ENCODE assay signal across 22 cellular contexts in genomic region chr6:170042596-170043118, GRCh38.
DNase-seq lines count a peak whose midpoint lies in the region; ATAC-seq and TF ChIP-seq lines count a peak whose summit lies in the region.
"Had no signal": no experiment of that assay in that cellular context is flagged by ENCODE, and none has a peak within 500 bp of the region (broad histone marks: within the 10 kb centered on the region; RNA-seq: fewer than 3 reads in every experiment).

No MANE protein-coding gene starts in this region.

- H3K36me3 Mint-ChIP-seq in activated naive CD8-positive, alpha-beta T cell treated with anti-CD3 and anti-CD28 coated beads, Interleukin-2, amount 10 ng/mL, durations not matched to agents 7 days and 5 days, result no peaks in the 10 kb centered on the region
- no peaks in the 10 kb centered on the region for H3K36me3 Mint-ChIP-seq in activated naive CD8-positive, alpha-beta T cell treated with anti-CD3 and anti-CD28 coated beads, Interleukin-2, amount 50 U/mL, for 24 hours (ENCODE audit: low read depth)
- H3K36me3 Mint-ChIP-seq in glutamatergic neuron (ENCODE audit: unreplicated experiment), result peaks cover 5% of the 10 kb centered on the region
- H3K36me3 Mint-ChIP-seq in mesothelial cell of epicardium, result no peaks in the 10 kb centered on the region

- H3K9me3 ChIP-seq in aorta (ENCODE audit: control insufficient read depth, low read length), result no peaks in the 10 kb centered on the region
- H3K9me3 ChIP-seq: BLaER1, Caco-2, SJCRH30 had no signal

- POLR2A ChIA-PET in activated naive CD8-positive, alpha-beta T cell treated with anti-CD3 and anti-CD28 coated beads, Interleukin-2, amount 10 ng/mL, durations not matched to agents 7 days and 5 days (lab: Charles Lee), result no interaction called here

- H3K27me3 ChIP-seq in aorta (ENCODE audit: control insufficient read depth in 1 of 2, insufficient read depth in 2 of 2, low read length in 1 of 2) (no peaks in the 10 kb centered on the region), H7 (ENCODE audit: control insufficient read depth, insufficient read depth, low read length) (no peaks in the 10 kb centered on the region)
- H3K27me3 ChIP-seq: BLaER1, SJCRH30 had no signal

- no peaks in the 10 kb centered on the region for H3K9me3 Mint-ChIP-seq in activated naive CD8-positive, alpha-beta T cell treated with anti-CD3 and anti-CD28 coated beads, Interleukin-2, amount 10 ng/mL, durations not matched to agents 7 days and 5 days
- H3K9me3 Mint-ChIP-seq in activated naive CD8-positive, alpha-beta T cell treated with anti-CD3 and anti-CD28 coated beads, Interleukin-2, amount 50 U/mL, for 24 hours, result no peaks in the 10 kb centered on the region
- H3K9me3 Mint-ChIP-seq in glutamatergic neuron (ENCODE audit: unreplicated experiment) (no peaks in the 10 kb centered on the region), mesothelial cell of epicardium (no peaks in the 10 kb centered on the region)
- H3K9me3 Mint-ChIP-seq: CD4-positive, alpha-beta T cell had no signal

- H3K27ac ChIP-seq in aorta (ENCODE audit: low read depth in 1 of 2, low read length in 2 of 2), result no peak overlapping the region
- H3K27ac ChIP-seq: 22Rv1, BLaER1, RWPE1, SJCRH30 had no signal

- H3K4me3 ChIP-seq in aorta (ENCODE audit: low read length in 2 of 2) (no peak overlapping the region), H7 (ENCODE audit: insufficient read depth, low read depth, low read length) (no peak overlapping the region)
- H3K4me3 ChIP-seq: BLaER1, SJCRH30 had no signal

- TF ChIP-seq CTCF in glutamatergic neuron (IDR thresholded peaks at IDR 0.05; ENCODE audit: partially characterized antibody, unreplicated experiment) (no peak), mesothelial cell of epicardium (IDR thresholded peaks at IDR 0.05; ENCODE audit: unreplicated experiment) (no peak)

- H3K4me1 Mint-ChIP-seq in activated naive CD8-positive, alpha-beta T cell treated with anti-CD3 and anti-CD28 coated beads, Interleukin-2, amount 10 ng/mL, durations not matched to agents 7 days and 5 days, result no peaks in the 10 kb centered on the region
- peaks cover 4% of the 10 kb centered on the region for H3K4me1 Mint-ChIP-seq in activated naive CD8-positive, alpha-beta T cell treated with anti-CD3 and anti-CD28 coated beads, Interleukin-2, amount 50 U/mL, for 24 hours
- peaks cover 3% of the 10 kb centered on the region for H3K4me1 Mint-ChIP-seq in glutamatergic neuron (ENCODE audit: low read depth, unreplicated experiment)
- no peaks in the 10 kb centered on the region for H3K4me1 Mint-ChIP-seq in mesothelial cell of epicardium

- 89 to 95% methylated on average over 13 of the region's 13 CpGs for WGBS in aorta, 2 donors

- intact Hi-C loops in posterior vena cava (cut with DNase I) (loop anchor here in 1 of 2 donors (5.0 kb wide), 1 partner anchor 2000 kb away; no protein-coding TSS in a partner anchor), aorta (cut with DNase I) (no loop called here)

- H3K36me3 ChIP-seq in aorta (ENCODE audit: control insufficient read depth in 1 of 2, insufficient read depth in 2 of 2, low read length in 1 of 2), result no peaks in the 10 kb centered on the region
- H3K36me3 ChIP-seq in H7 (replicated peaks; ENCODE audit: control insufficient read depth, insufficient read depth, low read length), result no peaks in the 10 kb centered on the region
- H3K36me3 ChIP-seq: BLaER1, SJCRH30 had no signal

- no peak overlapping the region for H3K27ac Mint-ChIP-seq in activated naive CD8-positive, alpha-beta T cell treated with anti-CD3 and anti-CD28 coated beads, Interleukin-2, amount 10 ng/mL, durations not matched to agents 7 days and 5 days
- no peak overlapping the region for H3K27ac Mint-ChIP-seq in activated naive CD8-positive, alpha-beta T cell treated with anti-CD3 and anti-CD28 coated beads, Interleukin-2, amount 50 U/mL, for 24 hours
- H3K27ac Mint-ChIP-seq in glutamatergic neuron (ENCODE audit: unreplicated experiment), result no peak overlapping the region
- H3K27ac Mint-ChIP-seq in mesothelial cell of epicardium, result no peak overlapping the region
- H3K27ac Mint-ChIP-seq: CD4-positive, alpha-beta T cell had no signal

- no peaks in the 10 kb centered on the region for H3K4me1 ChIP-seq in aorta (ENCODE audit: control insufficient read depth in 1 of 2, insufficient read depth in 2 of 2, low read length in 2 of 2)
- H3K4me1 ChIP-seq: SJCRH30 had no signal

- peaks cover 4% of the 10 kb centered on the region for H3K27me3 Mint-ChIP-seq in activated naive CD8-positive, alpha-beta T cell treated with anti-CD3 and anti-CD28 coated beads, Interleukin-2, amount 10 ng/mL, durations not matched to agents 7 days and 5 days
- H3K27me3 Mint-ChIP-seq in activated naive CD8-positive, alpha-beta T cell treated with anti-CD3 and anti-CD28 coated beads, Interleukin-2, amount 50 U/mL, for 24 hours, result peaks cover 3% of the 10 kb centered on the region
- H3K27me3 Mint-ChIP-seq in glutamatergic neuron (ENCODE audit: unreplicated experiment) (peaks cover 7% of the 10 kb centered on the region), mesothelial cell of epicardium (ENCODE audit: low read depth) (peaks cover 2% of the 10 kb centered on the region)

- no peak overlapping the region for H3K4me3 Mint-ChIP-seq in activated naive CD8-positive, alpha-beta T cell treated with anti-CD3 and anti-CD28 coated beads, Interleukin-2, amount 10 ng/mL, durations not matched to agents 7 days and 5 days
- H3K4me3 Mint-ChIP-seq in activated naive CD8-positive, alpha-beta T cell treated with anti-CD3 and anti-CD28 coated beads, Interleukin-2, amount 50 U/mL, for 24 hours, result no peak overlapping the region
- H3K4me3 Mint-ChIP-seq in glutamatergic neuron (ENCODE audit: unreplicated experiment), result no peak overlapping the region
- H3K4me3 Mint-ChIP-seq in mesothelial cell of epicardium, result no peak overlapping the region
- H3K4me3 Mint-ChIP-seq: CD4-positive, alpha-beta T cell had no signal

- ATAC-seq in activated naive CD8-positive, alpha-beta T cell treated with anti-CD3 and anti-CD28 coated beads, Interleukin-2, amount 10 ng/mL, durations not matched to agents 7 days and 5 days (ENCODE audit: low read depth), result no peak
- ATAC-seq in activated naive CD8-positive, alpha-beta T cell treated with anti-CD3 and anti-CD28 coated beads, Interleukin-2, amount 50 U/mL, for 24 hours, result no peak
- no peak for ATAC-seq in aorta (ENCODE audit: low FRiP score)

- peak; percentile 3 for DNase-seq in activated naive CD8-positive, alpha-beta T cell treated with anti-CD3 and anti-CD28 coated beads, Interleukin-2, amount 10 ng/mL, durations not matched to agents 7 days and 5 days
- no peak for DNase-seq in activated naive CD8-positive, alpha-beta T cell treated with anti-CD3 and anti-CD28 coated beads, Interleukin-2, amount 50 U/mL, for 24 hours
- DNase-seq in glutamatergic neuron (peak; percentile 4), posterior vena cava (ENCODE audit: low spot score) (peak; percentile 68), aorta (peak; percentile 38 to 40), NCI-H2029 (lab: John Stamatoyannopoulos, UW) (no peak), mesothelial cell of epicardium (ENCODE audit: low spot score in 2 of 2, unreplicated experiment in 2 of 2) (no peak), H7 (no peak)
- DNase-seq: ACHN; Caco-2; CD4-positive, alpha-beta T cell; DMS 273 treated with DMSO at 0.1 percent for 48 hours; DMS79 treated with DMSO at 0.1 percent for 48 hours; Kasumi-1; NCI-H1417 treated with DMSO at 0.1 percent for 48 hours; NCI-H187; NCI-H2227 treated with DMSO at 0.1 percent for 48 hours; NCI-H510A; SJCRH30 had no signal

Comparison
In these comparisons a context has a peak if more than half of its experiments do, and no peak if none do; other contexts are left out.
1. DNase-seq: peak in activated naive CD8-positive, alpha-beta T cell treated with anti-CD3 and anti-CD28 coated beads, Interleukin-2, amount 10 ng/mL, durations not matched to agents 7 days and 5 days (single experiment), glutamatergic neuron (single experiment), posterior vena cava (single experiment) and aorta (2 of 2); none in activated naive CD8-positive, alpha-beta T cell treated with anti-CD3 and anti-CD28 coated beads, Interleukin-2, amount 50 U/mL, for 24 hours (single experiment), NCI-H2029 (single experiment), mesothelial cell of epicardium (0 of 2) and H7 (single experiment).